ENCODE assay signal across 20 cellular contexts in genomic region chr10:34046651-34047050, GRCh38.
A peak's percentile ranks its signal among the peaks of the same experiment; 100 is the strongest.
DNase-seq lines count a peak whose midpoint lies in the region; ATAC-seq and TF ChIP-seq lines count a peak whose summit lies in the region.
"Had no signal": no experiment of that assay in that cellular context is flagged by ENCODE, and none has a peak within 500 bp of the region (broad histone marks: within the 10 kb centered on the region; RNA-seq: fewer than 3 reads in every experiment).

No MANE protein-coding gene starts in this region.

- H3K36me3 Mint-ChIP-seq in neural progenitor cell = no peaks in the 10 kb centered on the region
- H3K36me3 Mint-ChIP-seq: CD4-positive, alpha-beta memory T cell; T-cell had no signal

- TF ChIP-seq CTCF in neural progenitor cell (IDR thresholded peaks at IDR 0.05) = no peak

- H2AFZ ChIP-seq in neural progenitor cell (replicated peaks) = no peak overlapping the region
- H2AFZ ChIP-seq: PC-9 had no signal

- H3K4me3 Mint-ChIP-seq in neural progenitor cell = no peak overlapping the region
- H3K4me3 Mint-ChIP-seq: CD4-positive, alpha-beta memory T cell; GM23338; T-cell had no signal

- H3K27me3 ChIP-seq in neural progenitor cell = no peaks in the 10 kb centered on the region

- H3F3A ChIP-seq in neural progenitor cell (ENCODE audit: low read depth) = no peaks in the 10 kb centered on the region

- ATAC-seq in HG03457 (IDR thresholded peaks at IDR 0.05; ENCODE audit: unreplicated experiment) = no peak
- ATAC-seq: GM23338, T-cell had no signal

- H3K9ac ChIP-seq in neural progenitor cell = no peak overlapping the region
- H3K9ac ChIP-seq: KMS-11, SK-N-SH had no signal

- no peaks in the 10 kb centered on the region for H3K36me3 ChIP-seq in neural progenitor cell

- H3K4me1 Mint-ChIP-seq in neural progenitor cell = peaks cover 41% of the 10 kb centered on the region
- H3K4me1 Mint-ChIP-seq: CD4-positive, alpha-beta memory T cell; GM23338; T-cell had no signal

- peak overlapping the region; percentile 80 for H3K27ac Mint-ChIP-seq in neural progenitor cell
- H3K27ac Mint-ChIP-seq: CD4-positive, alpha-beta memory T cell; GM23338; T-cell had no signal

- H3K9me3 ChIP-seq in neural progenitor cell (ENCODE audit: low read depth) = no peaks in the 10 kb centered on the region
- H3K9me3 ChIP-seq: SK-N-SH had no signal

- H3K9me3 Mint-ChIP-seq in neural progenitor cell = peaks cover 14% of the 10 kb centered on the region
- H3K9me3 Mint-ChIP-seq: GM23338 had no signal

- peak overlapping the region; percentile 6 for H3K4me2 ChIP-seq in neural progenitor cell
- H3K4me2 ChIP-seq: GM23338, KMS-11, PC-9, SK-N-SH had no signal

- DNase-seq in NCI-H146 (lab: John Stamatoyannopoulos, UW) (peak; percentile 20), NCI-H146 treated with DMSO at 0.1 percent for 48 hours (lab: John Stamatoyannopoulos, UW; ENCODE audit: unreplicated experiment) (no peak), NCI-H2171 treated with DMSO at 0.1 percent for 48 hours (lab: John Stamatoyannopoulos, UW) (peak; percentile 85), SHP77 (lab: John Stamatoyannopoulos, UW) (peak; percentile 58 to 67), neural progenitor cell (ENCODE audit: low spot score) (no peak), GOT3 (lab: John Stamatoyannopoulos, UW) (no peak), head of caudate nucleus (no peak)
- DNase-seq: Calu3; CD4-positive, alpha-beta memory T cell; DND-41; GF-D8; NCI-H1436; NCI-H2107; PC-9; SK-N-SH; T-cell had no signal

- H3K79me2 ChIP-seq in neural progenitor cell (ENCODE audit: low read depth) = no peaks in the 10 kb centered on the region

- H3K27me3 Mint-ChIP-seq in neural progenitor cell (ENCODE audit: insufficient read depth, low read depth) = peaks cover 10% of the 10 kb centered on the region

- H3K27ac ChIP-seq in neural progenitor cell = no peak overlapping the region
- H3K27ac ChIP-seq: 22Rv1, KMS-11, PC-9 had no signal

- no peak overlapping the region for H3K4me3 ChIP-seq in neural progenitor cell
- H3K4me3 ChIP-seq: GM23338, PC-9 had no signal

- intact Hi-C loops in head of caudate nucleus (cut with DNase I) = no loop called here

- peaks cover 17% of the 10 kb centered on the region for H3K4me1 ChIP-seq in neural progenitor cell

- no peaks in the 10 kb centered on the region for H4K20me1 ChIP-seq in neural progenitor cell (ENCODE audit: low read depth)

Comparison
In these comparisons a context has a peak if more than half of its experiments do, and no peak if none do; other contexts are left out.
1. DNase-seq: peak in NCI-H146 (single experiment), NCI-H2171 treated with DMSO at 0.1 percent for 48 hours (single experiment) and SHP77 (2 of 2); none in NCI-H146 treated with DMSO at 0.1 percent for 48 hours (single experiment), neural progenitor cell (single experiment), GOT3 (single experiment) and head of caudate nucleus (0 of 42).